10 cellular contexts compared by ENCODE assay signal in genomic region chr12:123655420-123655819, GRCh38.
DNase-seq lines count a peak whose midpoint lies in the region; ATAC-seq and TF ChIP-seq lines count a peak whose summit lies in the region.
"Had no signal": no experiment of that assay in that cellular context is flagged by ENCODE, and none has a peak within 500 bp of the region (broad histone marks: within the 10 kb centered on the region; RNA-seq: fewer than 3 reads in every experiment).

No MANE protein-coding gene starts in this region.

- peak; percentile 75 for DNase-seq in GM12865 (ENCODE audit: low read depth)
- no peak for DNase-seq in SKM-1 treated with dmso at 0.1 percent for 144 hours (lab: John Stamatoyannopoulos, UW; ENCODE audit: unreplicated experiment)
- DNase-seq in COR-L47 (lab: John Stamatoyannopoulos, UW), result no peak
- no peak for DNase-seq in NCI-H1105 treated with DMSO at 0.1 percent for 48 hours (lab: John Stamatoyannopoulos, UW)
- no peak for DNase-seq in NCI-H1694 treated with DMSO at 0.1 percent for 48 hours (lab: John Stamatoyannopoulos, UW)
- DNase-seq: activated CD8-positive, alpha-beta memory T cell treated with anti-CD3 and anti-CD28 coated beads, Interleukin-2, amount 50 U/mL, for 48 hours; T-cell had no signal

- no peak overlapping the region for H2AFZ ChIP-seq in OCI-LY3 (ENCODE audit: low read depth, low read length)

- peaks cover 32% of the 10 kb centered on the region for H3K36me3 ChIP-seq in OCI-LY3 (replicated peaks; ENCODE audit: low read depth, low read length)

- no peaks in the 10 kb centered on the region for H3K27me3 ChIP-seq in OCI-LY3 (ENCODE audit: low read depth, low read length)

- H4K20me1 ChIP-seq in OCI-LY3 (ENCODE audit: insufficient read depth, low read length), result no peaks in the 10 kb centered on the region

- peaks cover 31% of the 10 kb centered on the region for H3K4me1 ChIP-seq in OCI-LY3 (ENCODE audit: low read length)

- no peak overlapping the region for H3K4me3 ChIP-seq in GM12865 (ENCODE audit: low read depth, low read length)
- H3K4me3 ChIP-seq in OCI-LY3 (ENCODE audit: low read length), result 0 out of 2 replicates have a peak overlapping the region, but pooled peaks have one; percentile 9

- peak overlapping the region; percentile 42; the same call in 1 of the 2 replicates for H3K27ac ChIP-seq in OCI-LY3 (ENCODE audit: low read length)

- H3K79me2 ChIP-seq in OCI-LY3 (ENCODE audit: low read length), result no peaks in the 10 kb centered on the region

- TF ChIP-seq CTCF in GM12865 (IDR thresholded peaks at IDR 0.05; ENCODE audit: insufficient read depth, low read depth, low read length, missing control alignments) (no peak), OCI-LY3 (IDR thresholded peaks at IDR 0.05; ENCODE audit: low read depth, low read length) (no peak)

- no peak overlapping the region for H3K9ac ChIP-seq in OCI-LY3 (ENCODE audit: low read length)

- H3K9me3 ChIP-seq in OCI-LY3 (ENCODE audit: insufficient read depth, low read length), result no peaks in the 10 kb centered on the region

- ATAC-seq in GM19467 (IDR thresholded peaks at IDR 0.05; ENCODE audit: unreplicated experiment) (peak; percentile 81), HG03045 (IDR thresholded peaks at IDR 0.05; ENCODE audit: unreplicated experiment) (peak; percentile 92)
- ATAC-seq: T-cell had no signal

- peak overlapping the region; percentile 55 for H3K4me2 ChIP-seq in OCI-LY3 (ENCODE audit: low read length)
